Comparison of ENCODE assay signal across 8 cellular contexts in genomic region chr10:108365541-108365940, GRCh38.
"Had no signal": no experiment of that assay in that cellular context is flagged by ENCODE, and none has a peak within 500 bp of the region (broad histone marks: within the 10 kb centered on the region; RNA-seq: fewer than 3 reads in every experiment).

No MANE protein-coding gene starts in this region.

- FAIRE-seq: HepG2, HTR-8/SVneo, K562 had no signal

- H3K27ac ChIP-seq: HL-60 had no signal

- H3K27me3 Mint-ChIP-seq: IgD-negative memory B cell had no signal

- ATAC-seq: HepG2, K562 had no signal

- H3K4me3 Mint-ChIP-seq: IgD-negative memory B cell had no signal

- H3K36me3 Mint-ChIP-seq: IgD-negative memory B cell had no signal

- H3K27ac Mint-ChIP-seq: IgD-negative memory B cell had no signal

- H3K4me3 ChIP-seq: K562 had no signal

- DNase-seq: IMR-90, KBM-7, KG1 had no signal
